ENCODE assay signal across 8 cellular contexts in the genomic region with DNA sequence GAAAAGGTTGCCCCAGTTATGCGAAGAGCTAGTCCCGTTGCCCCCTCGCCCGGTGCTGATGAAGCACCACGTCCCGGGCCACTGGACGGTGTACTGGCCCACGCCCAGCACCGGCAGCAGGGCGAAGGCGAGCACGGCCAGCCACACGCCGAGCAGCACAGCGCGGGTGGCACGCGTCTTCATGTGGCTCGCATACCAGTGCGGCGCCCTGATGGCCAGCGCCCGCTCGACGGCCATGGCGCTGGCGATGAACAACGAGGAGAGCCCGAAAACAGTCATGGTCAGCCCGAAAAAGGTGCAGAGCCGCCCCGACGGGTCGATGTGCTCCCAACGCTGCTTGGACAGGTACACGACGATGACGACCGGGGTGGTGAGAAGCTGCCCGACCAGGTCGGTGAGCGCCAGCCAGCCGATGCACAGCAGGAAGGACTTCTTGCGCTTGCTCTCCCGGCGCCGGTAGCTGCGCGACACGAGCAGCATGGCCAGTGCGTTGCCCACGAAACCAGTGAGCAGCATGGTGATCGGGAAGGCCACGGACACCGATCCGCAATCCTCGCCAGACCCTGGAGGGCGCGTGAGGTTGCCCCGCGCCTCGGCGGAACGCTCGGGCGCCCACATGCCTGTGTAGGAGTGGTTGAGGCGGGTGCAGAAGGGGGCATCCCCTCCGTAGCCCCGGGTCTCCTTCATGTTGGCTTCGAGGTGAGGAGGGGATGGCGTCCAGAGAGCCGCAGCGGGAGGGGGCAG. TPM values are rescaled to one million over a fixed set of nuclear protein-coding genes. Genes with fewer than 3 reads are reported as not detected.
DNase-seq lines count a peak whose midpoint lies in the region; ATAC-seq and TF ChIP-seq lines count a peak whose summit lies in the region.

No MANE protein-coding gene starts in this region.

- POLR2A ChIA-PET in CD8-positive, alpha-beta T cell (lab: Charles Lee) = no interaction called here
- POLR2A ChIA-PET in activated CD8-positive, alpha-beta T cell treated with anti-CD3 and anti-CD28 coated beads for 36 hours (lab: Charles Lee) = no interaction called here

- intact Hi-C loops in CD8-positive, alpha-beta T cell (cut with DNase I, micrococcal nuclease) = loop anchor here in 1 of 2 experiments (5.0 kb wide), 2 partner anchors 520 to 910 kb away; no protein-coding TSS in a partner anchor
- intact Hi-C loops in activated CD8-positive, alpha-beta T cell treated with anti-CD3 and anti-CD28 coated beads for 36 hours (cut with micrococcal nuclease) = no loop called here

- 0 out of 2 replicates have a peak overlapping the region, but pooled peaks have one; percentile 27 for H3K14ac ChIP-seq in H9 (ENCODE audit: insufficient read depth, low read length)

- peak; percentile 46 for ATAC-seq in CD8-positive, alpha-beta T cell
- peak; percentile 48 for ATAC-seq in activated CD8-positive, alpha-beta T cell treated with anti-CD3 and anti-CD28 coated beads for 36 hours

- H3K9ac ChIP-seq in H9 (ENCODE audit: extremely low read depth, insufficient read length, low read length) (no peak overlapping the region), neural progenitor cell (no peak overlapping the region)

- no peaks in the 10 kb centered on the region for H3F3A ChIP-seq in neural progenitor cell (ENCODE audit: low read depth)

- H2BK120ac ChIP-seq in H9 (ENCODE audit: low read depth, low read length, poor library complexity, severe bottlenecking) = no peak overlapping the region

- no peaks in the 10 kb centered on the region for H3K36me3 Mint-ChIP-seq in CD8-positive, alpha-beta T cell
- H3K36me3 Mint-ChIP-seq in H9 (ENCODE audit: insufficient read depth in 1 of 3, low read depth in 3 of 3) = no peaks in the 10 kb centered on the region
- no peaks in the 10 kb centered on the region for H3K36me3 Mint-ChIP-seq in activated CD8-positive, alpha-beta T cell treated with anti-CD3 and anti-CD28 coated beads for 36 hours (ENCODE audit: low read depth)
- peaks cover 2% of the 10 kb centered on the region for H3K36me3 Mint-ChIP-seq in neural progenitor cell

- H3K4ac ChIP-seq in H9 (ENCODE audit: low read depth, low read length) = no peak overlapping the region

- H2BK5ac ChIP-seq in H9 (ENCODE audit: insufficient read length, low read length) = no peak overlapping the region

- H3K27ac ChIP-seq in CD8-positive, alpha-beta T cell (ENCODE audit: low read depth, low read length) = no peak overlapping the region
- no peak overlapping the region for H3K27ac ChIP-seq in H9 (ENCODE audit: insufficient read length, low read depth, low read length)
- no peak overlapping the region for H3K27ac ChIP-seq in neural progenitor cell

- H3K9me3 ChIP-seq in CD8-positive, alpha-beta T cell (ENCODE audit: low read length) = no peaks in the 10 kb centered on the region
- H3K9me3 ChIP-seq in H9 (ENCODE audit: control insufficient read depth, low read depth, low read length) = no peaks in the 10 kb centered on the region
- H3K9me3 ChIP-seq in neural progenitor cell (ENCODE audit: low read depth) = no peaks in the 10 kb centered on the region

- H2BK15ac ChIP-seq in H9 (ENCODE audit: low read depth, low read length) = no peak overlapping the region

- peaks cover 22% of the 10 kb centered on the region for H3K4me1 Mint-ChIP-seq in CD8-positive, alpha-beta T cell (ENCODE audit: low read depth)
- H3K4me1 Mint-ChIP-seq in H9 (peaks cover 4 to 5% of the 10 kb centered on the region in 2 experiments; a peak in 3 of 4 replicates), neural progenitor cell (peaks cover 4% of the 10 kb centered on the region)
- H3K4me1 Mint-ChIP-seq in activated CD8-positive, alpha-beta T cell treated with anti-CD3 and anti-CD28 coated beads for 36 hours (ENCODE audit: low read depth) = peaks cover 17% of the 10 kb centered on the region

- H3K56ac ChIP-seq in H9 (ENCODE audit: insufficient read length, low read depth, low read length) = no peak overlapping the region

- H3K27ac Mint-ChIP-seq in CD8-positive, alpha-beta T cell = no peak overlapping the region
- H3K27ac Mint-ChIP-seq in H9 (no peak overlapping the region), neural progenitor cell (no peak overlapping the region)
- no peak overlapping the region for H3K27ac Mint-ChIP-seq in activated CD8-positive, alpha-beta T cell treated with anti-CD3 and anti-CD28 coated beads for 36 hours

- H3K79me1 ChIP-seq in H9 (ENCODE audit: insufficient read depth, low read depth, low read length, poor library complexity, severe bottlenecking) = no peaks in the 10 kb centered on the region

- H4K20me1 ChIP-seq in H9 (ENCODE audit: control insufficient read depth, insufficient read depth, insufficient read length) = no peaks in the 10 kb centered on the region
- H4K20me1 ChIP-seq in neural progenitor cell (ENCODE audit: low read depth) = no peaks in the 10 kb centered on the region

- H2AFZ ChIP-seq in H9 (ENCODE audit: low read length) (no peak overlapping the region), neural progenitor cell (replicated peaks) (peak overlapping the region; percentile 82)

- no peak overlapping the region for H3T11ph ChIP-seq in H9 (ENCODE audit: low read length)

- no peaks in the 10 kb centered on the region for H3K36me3 ChIP-seq in CD8-positive, alpha-beta T cell (ENCODE audit: insufficient read depth, low read length)
- no peaks in the 10 kb centered on the region for H3K36me3 ChIP-seq in neural progenitor cell

- TF ChIP-seq CTCF in CD8-positive, alpha-beta T cell (IDR thresholded peaks at IDR 0.05) = no peak
- TF ChIP-seq CTCF in H9 (conservative IDR thresholded peaks at IDR 0.05) (no peak), fibroblast of villous mesenchyme (IDR thresholded peaks at IDR 0.05; ENCODE audit: insufficient read depth, low read depth, low read length) (no peak), neural progenitor cell (IDR thresholded peaks at IDR 0.05) (no peak)
- TF ChIP-seq CTCF in activated CD8-positive, alpha-beta T cell treated with anti-CD3 and anti-CD28 coated beads for 36 hours (IDR thresholded peaks at IDR 0.05) = no peak

- peaks cover 14% of the 10 kb centered on the region for H3K4me1 ChIP-seq in CD8-positive, alpha-beta T cell (ENCODE audit: insufficient read depth, low read length)
- H3K4me1 ChIP-seq in H9 (ENCODE audit: insufficient read depth, low read length) (0 out of 2 replicates have a peak, but pooled peaks cover 2% of the 10 kb centered on the region), neural progenitor cell (no peaks in the 10 kb centered on the region)

- H3K4me2 ChIP-seq in H9 (ENCODE audit: insufficient read depth, insufficient read length, low read length) (peak overlapping the region; percentile 62), neural progenitor cell (peak overlapping the region; percentile 80)

- H4K5ac ChIP-seq in H9 (ENCODE audit: insufficient read length, low read depth, low read length) = no peak overlapping the region

- H4K8ac ChIP-seq in H9 (replicated peaks; ENCODE audit: insufficient read length, low read depth, low read length) = no peak overlapping the region

- H2BK12ac ChIP-seq in H9 (ENCODE audit: insufficient read length, low read depth, low read length) = no peak overlapping the region

- no peak overlapping the region for H2AK5ac ChIP-seq in H9 (ENCODE audit: insufficient read length, low read length)

- peaks cover 9% of the 10 kb centered on the region for H3K23me2 ChIP-seq in H9 (ENCODE audit: insufficient read length, low read depth, low read length, poor library complexity, severe bottlenecking)

- H3K9me3 Mint-ChIP-seq in CD8-positive, alpha-beta T cell = no peaks in the 10 kb centered on the region
- no peaks in the 10 kb centered on the region for H3K9me3 Mint-ChIP-seq in H9
- no peaks in the 10 kb centered on the region for H3K9me3 Mint-ChIP-seq in activated CD8-positive, alpha-beta T cell treated with anti-CD3 and anti-CD28 coated beads for 36 hours
- H3K9me3 Mint-ChIP-seq in neural progenitor cell = no peaks in the 10 kb centered on the region

- peaks cover 36% of the 10 kb centered on the region for H3K27me3 Mint-ChIP-seq in CD8-positive, alpha-beta T cell (ENCODE audit: low read depth)
- H3K27me3 Mint-ChIP-seq in H9 (ENCODE audit: low read depth) = peaks cover 47% of the 10 kb centered on the region
- H3K27me3 Mint-ChIP-seq in activated CD8-positive, alpha-beta T cell treated with anti-CD3 and anti-CD28 coated beads for 36 hours = peaks cover 36% of the 10 kb centered on the region
- H3K27me3 Mint-ChIP-seq in neural progenitor cell (ENCODE audit: insufficient read depth, low read depth) = peaks cover 20% of the 10 kb centered on the region

- no CpG with 5 or more reads among the region's 73 CpGs for WGBS in H9 (ENCODE audit: extremely low coverage, insufficient read length, low lambda C conversion rate)

- H3K27me3 ChIP-seq in CD8-positive, alpha-beta T cell (ENCODE audit: insufficient read depth, low read length) = peaks cover 14% of the 10 kb centered on the region
- H3K27me3 ChIP-seq in H9 (ENCODE audit: insufficient read depth, low read length) (peaks cover 10% of the 10 kb centered on the region; the same call in 1 of the 2 replicates), neural progenitor cell (peaks cover 45% of the 10 kb centered on the region)

- CTCF ChIA-PET in CD8-positive, alpha-beta T cell (lab: Charles Lee) = interaction anchor here (0.5 to 0.6 kb wide), 2 partner anchors 29 to 730 kb away, joined by 3 read pairs; no protein-coding TSS in a partner anchor
- CTCF ChIA-PET in activated CD8-positive, alpha-beta T cell treated with anti-CD3 and anti-CD28 coated beads for 36 hours (lab: Charles Lee) = no interaction called here

- H3K4me3 ChIP-seq in CD8-positive, alpha-beta T cell (ENCODE audit: low read depth, low read length) = peak overlapping the region; percentile 64
- H3K4me3 ChIP-seq in fibroblast of villous mesenchyme (ENCODE audit: low read depth, low read length) (peak overlapping the region; percentile 36), neural progenitor cell (peak overlapping the region; percentile 59)

- H3K23ac ChIP-seq in H9 (ENCODE audit: insufficient read length, low read depth, low read length) = no peak overlapping the region

- H2BK20ac ChIP-seq in H9 (ENCODE audit: low read depth, low read length, poor library complexity, severe bottlenecking) = no peak overlapping the region

- H3K18ac ChIP-seq in H9 (ENCODE audit: insufficient read length, low read depth, low read length) = no peak overlapping the region

- peak overlapping the region; percentile 83 for H3K4me3 Mint-ChIP-seq in CD8-positive, alpha-beta T cell
- H3K4me3 Mint-ChIP-seq in H9 (peak overlapping the region; percentile 63 to 82), neural progenitor cell (peak overlapping the region; percentile 84)
- H3K4me3 Mint-ChIP-seq in activated CD8-positive, alpha-beta T cell treated with anti-CD3 and anti-CD28 coated beads for 36 hours = peak overlapping the region; percentile 68

- H3K79me2 ChIP-seq in H9 (ENCODE audit: insufficient read depth, low read length) (no peaks in the 10 kb centered on the region), neural progenitor cell (ENCODE audit: low read depth) (no peaks in the 10 kb centered on the region)

- peak in 2 of 7 experiments; percentile 17 to 56 for DNase-seq in CD8-positive, alpha-beta T cell
- DNase-seq in H9 = peak; percentile 62
- peak; percentile 21 for DNase-seq in activated CD8-positive, alpha-beta T cell treated with anti-CD3 and anti-CD28 coated beads for 36 hours
- DNase-seq in fibroblast of villous mesenchyme (ENCODE audit: low read depth) = no peak
- peak; percentile 6 for DNase-seq in neural progenitor cell (ENCODE audit: low spot score)
- no peak for DNase-seq in globus pallidus (ENCODE audit: low spot score)
- DNase-seq in NCI-H1436 (lab: John Stamatoyannopoulos, UW) = no peak
- DNase-seq in NCI-H2196 treated with DMSO at 0.1 percent for 48 hours (lab: John Stamatoyannopoulos, UW; ENCODE audit: unreplicated experiment) = no peak

- no peak overlapping the region for H4K91ac ChIP-seq in H9 (ENCODE audit: insufficient read length, low read depth, low read length)

RNA-seq across cellular contexts. Expression of a gene that starts 0.6 kb away (rescaled TPM):
- total RNA-seq in CD8-positive, alpha-beta T cell = under 1 TPM in 1 of 2 experiments, not detected in 1; 0.08 TPM
- 0.26 TPM in 2 replicates for total RNA-seq in H9 (2021)
- total RNA-seq in activated CD8-positive, alpha-beta T cell treated with anti-CD3 and anti-CD28 coated beads for 36 hours = not detected
- 0.86 and 0.97 TPM in 2 replicates for total RNA-seq in fibroblast of villous mesenchyme
- under 0.01 and 0.09 TPM in 2 replicates for total RNA-seq in neural progenitor cell (ENCODE audit: low replicate concordance)

RNA-seq across cellular contexts. Expression of a gene that starts 33.8 kb away (rescaled TPM):
- 100 to 1,000 TPM; 100 to 102 TPM for total RNA-seq in CD8-positive, alpha-beta T cell
- total RNA-seq in H9 (2021) (91.0 and 103 TPM in 2 replicates), fibroblast of villous mesenchyme (23.8 and 47.1 TPM in 2 replicates), neural progenitor cell (ENCODE audit: low replicate concordance) (82.4 and 126 TPM in 2 replicates)
- total RNA-seq in activated CD8-positive, alpha-beta T cell treated with anti-CD3 and anti-CD28 coated beads for 36 hours = 100 to 1,000 TPM; 107 to 119 TPM

Comparison
In these comparisons a context has a peak if more than half of its experiments do, and no peak if none do; other contexts are left out.
1. DNase-seq: peak in H9 (single experiment), activated CD8-positive, alpha-beta T cell treated with anti-CD3 and anti-CD28 coated beads for 36 hours (single experiment) and neural progenitor cell (single experiment); none in fibroblast of villous mesenchyme (single experiment), globus pallidus (single experiment), NCI-H1436 (single experiment) and NCI-H2196 treated with DMSO at 0.1 percent for 48 hours (single experiment).
2. Peak in every context shown above with its lines, with median percentiles within 50 percentile points of each other: H3K4me3 ChIP-seq and H3K4me3 Mint-ChIP-seq.